ENCODE assay signal across 19 cellular contexts in the genomic region with DNA sequence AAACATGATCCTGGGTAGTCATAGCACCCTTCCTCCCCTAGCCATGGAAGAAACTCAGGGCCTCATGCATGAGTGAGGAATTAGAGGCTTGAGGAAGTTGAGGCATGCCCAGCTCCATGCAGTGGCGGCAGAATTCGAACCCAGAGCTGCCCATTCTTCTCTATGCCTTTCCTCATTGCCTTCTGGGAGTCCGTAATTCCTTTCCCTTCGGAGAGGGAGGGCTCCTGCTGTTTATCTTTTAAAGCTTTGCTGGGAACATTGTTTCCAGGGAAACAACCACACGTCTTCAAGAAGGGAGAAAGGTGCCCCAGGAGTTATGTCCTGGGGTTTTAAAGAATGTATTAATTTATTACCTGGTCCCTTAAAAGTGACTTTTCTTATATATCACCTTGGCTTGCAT. TPM values are rescaled to one million over a fixed set of nuclear protein-coding genes. Genes with fewer than 3 reads are reported as not detected.
DNase-seq lines count a peak whose midpoint lies in the region; ATAC-seq and TF ChIP-seq lines count a peak whose summit lies in the region.
"Had no signal": no experiment of that assay in that cellular context is flagged by ENCODE, and none has a peak within 500 bp of the region (broad histone marks: within the 10 kb centered on the region; RNA-seq: fewer than 3 reads in every experiment).

No MANE protein-coding gene starts in this region.

- peaks cover 69% of the 10 kb centered on the region for H3K4me1 Mint-ChIP-seq in HFFc6 (ENCODE audit: low read depth)

- H3K4me3 Mint-ChIP-seq in HFFc6 = no peak overlapping the region
- H3K4me3 Mint-ChIP-seq: activated CD8-positive, alpha-beta T cell treated with anti-CD3 and anti-CD28 coated beads, Interleukin-2, amount 10 ng/mL, durations not matched to agents 7 days and 5 days; activated T-cell treated with anti-CD3 and anti-CD28 coated beads, Interleukin-2, amount 50 U/mL, for 24 hours; natural killer cell treated with Interleukin-12 subunit alpha and Interleukin-12 subunit beta and Interleukin-15 and Interleukin-18, amount 100 ng/mL, for 72 hours had no signal

- peak overlapping the region in 3 of 4 donors; percentile 8 to 39 (median 11) for H3K4me3 ChIP-seq in esophagus muscularis mucosa
- H3K4me3 ChIP-seq in muscle layer of duodenum (ENCODE audit: low read depth in 1 of 2, low read length in 2 of 2) = peak overlapping the region in 1 of 2 donors; percentile 52
- H3K4me3 ChIP-seq in tibial artery = no peak overlapping the region
- H3K4me3 ChIP-seq: left lung had no signal

- H3K9me3 ChIP-seq in esophagus muscularis mucosa (no peaks in the 10 kb centered on the region), muscle layer of duodenum (ENCODE audit: control insufficient read depth in 1 of 2, low read length in 2 of 2) (no peaks in the 10 kb centered on the region), tibial artery (no peaks in the 10 kb centered on the region)
- H3K9me3 ChIP-seq: left lung had no signal

- no peak for TF ChIP-seq POLR2A in esophagus muscularis mucosa (IDR thresholded peaks at IDR 0.05; ENCODE audit: low read depth)

- no peak for TF ChIP-seq CTCF in HFFc6 (IDR thresholded peaks at IDR 0.05)
- no peak for TF ChIP-seq CTCF in esophagus muscularis mucosa (IDR thresholded peaks at IDR 0.05)
- no peak for TF ChIP-seq CTCF in tibial artery (IDR thresholded peaks at IDR 0.05)

- no peak for DNase-seq in HFFc6
- no peak for DNase-seq in esophagus muscularis mucosa (ENCODE audit: extremely low spot score)
- DNase-seq in tibial artery = no peak
- DNase-seq in midbrain (lab: John Stamatoyannopoulos, UW) = no peak
- DNase-seq in DMS79 (lab: John Stamatoyannopoulos, UW) = no peak
- no peak for DNase-seq in NCI-H1417 treated with DMSO at 0.1 percent for 48 hours (lab: John Stamatoyannopoulos, UW)
- DNase-seq: activated CD4-positive, CD25-positive, alpha-beta regulatory T cell treated with anti-CD3 and anti-CD28 coated beads, Interleukin-2, amount 50 U/mL, for 72 hours; activated CD8-positive, alpha-beta T cell treated with anti-CD3 and anti-CD28 coated beads, Interleukin-2, amount 10 ng/mL, durations not matched to agents 7 days and 5 days; activated naive CD4-positive, alpha-beta T cell; activated T-cell treated with anti-CD3 and anti-CD28 coated beads, Interleukin-2, amount 50 U/mL, for 24 hours; left lung; NCI-H524; posterior cingulate gyrus; small intestine; stimulated activated CD4-positive, alpha-beta T cell treated with anti-CD3 and anti-CD28 coated beads, Interleukin-2, amount 100 ng/mL, for 48 hours; stimulated activated naive CD8-positive, alpha-beta T cell treated with anti-CD3 and anti-CD28 coated beads, Interleukin-15, Interleukin-2, amounts not matched to agents 100 U/mL and 50 U/mL, for 24 hours had no signal

- ATAC-seq in GM18517 (IDR thresholded peaks at IDR 0.05; ENCODE audit: unreplicated experiment) = no peak
- ATAC-seq: activated CD8-positive, alpha-beta T cell treated with anti-CD3 and anti-CD28 coated beads, Interleukin-2, amount 10 ng/mL, durations not matched to agents 7 days and 5 days; natural killer cell treated with Interleukin-12 subunit alpha and Interleukin-12 subunit beta and Interleukin-15 and Interleukin-18, amount 100 ng/mL, for 72 hours; stimulated activated naive CD8-positive, alpha-beta T cell treated with anti-CD3 and anti-CD28 coated beads, Interleukin-15, Interleukin-2, amounts not matched to agents 100 U/mL and 50 U/mL, for 24 hours had no signal

- WGBS in esophagus muscularis mucosa = 63% methylated on average over 5 of the region's 5 CpGs

- H3K27ac ChIP-seq in esophagus muscularis mucosa (replicated peaks in 1 of 4) (peak overlapping the region; percentile 94 to 97 (median 96)), muscle layer of duodenum (ENCODE audit: low read length) (peak overlapping the region; percentile 96), tibial artery (peak overlapping the region; percentile 74 to 85)

- H3K36me3 ChIP-seq in esophagus muscularis mucosa (peaks cover 4 to 14% (median 9%) of the 10 kb centered on the region in 4 donors), muscle layer of duodenum (ENCODE audit: control insufficient read depth in 1 of 2, insufficient read depth in 2 of 2, low read length in 2 of 2) (peaks cover 0 to 10% of the 10 kb centered on the region in 2 donors), tibial artery (no peaks in the 10 kb centered on the region)
- H3K36me3 ChIP-seq: left lung had no signal

- peak overlapping the region; percentile 92 for H3K27ac Mint-ChIP-seq in HFFc6
- H3K27ac Mint-ChIP-seq: activated CD8-positive, alpha-beta T cell treated with anti-CD3 and anti-CD28 coated beads, Interleukin-2, amount 10 ng/mL, durations not matched to agents 7 days and 5 days; activated T-cell treated with anti-CD3 and anti-CD28 coated beads, Interleukin-2, amount 50 U/mL, for 24 hours; natural killer cell treated with Interleukin-12 subunit alpha and Interleukin-12 subunit beta and Interleukin-15 and Interleukin-18, amount 100 ng/mL, for 72 hours had no signal

- peaks cover 2% of the 10 kb centered on the region for H3K36me3 Mint-ChIP-seq in HFFc6 (ENCODE audit: low read depth)
- H3K36me3 Mint-ChIP-seq: natural killer cell treated with Interleukin-12 subunit alpha and Interleukin-12 subunit beta and Interleukin-15 and Interleukin-18, amount 100 ng/mL, for 72 hours had no signal

- H3K9me3 Mint-ChIP-seq in HFFc6 = no peaks in the 10 kb centered on the region
- H3K9me3 Mint-ChIP-seq: activated T-cell treated with anti-CD3 and anti-CD28 coated beads, Interleukin-2, amount 50 U/mL, for 24 hours; natural killer cell treated with Interleukin-12 subunit alpha and Interleukin-12 subunit beta and Interleukin-15 and Interleukin-18, amount 100 ng/mL, for 72 hours had no signal

- H3K27me3 ChIP-seq in esophagus muscularis mucosa = no peaks in the 10 kb centered on the region
- no peaks in the 10 kb centered on the region for H3K27me3 ChIP-seq in muscle layer of duodenum (ENCODE audit: low read depth, low read length)
- H3K27me3 ChIP-seq in tibial artery = peaks cover 0 to 6% of the 10 kb centered on the region in 2 donors

- no peak for TF ChIP-seq EP300 in esophagus muscularis mucosa (IDR thresholded peaks at IDR 0.05)

- intact Hi-C loops in esophagus muscularis mucosa (cut with DNase I) (no loop called here), tibial artery (cut with DNase I; ENCODE audit: low total_unique reads) (no loop called here)

- H3K27me3 Mint-ChIP-seq in HFFc6 (ENCODE audit: insufficient read depth) = peaks cover 2% of the 10 kb centered on the region

- peaks cover 43 to 99% (median 97%) of the 10 kb centered on the region in 4 donors for H3K4me1 ChIP-seq in esophagus muscularis mucosa
- H3K4me1 ChIP-seq in muscle layer of duodenum (ENCODE audit: control insufficient read depth in 1 of 2, insufficient read depth in 2 of 2, low read length in 2 of 2) = peaks cover 4 to 41% of the 10 kb centered on the region in 2 donors
- peaks cover 0 to 60% (median 10%) of the 10 kb centered on the region in 4 donors for H3K4me1 ChIP-seq in tibial artery

RNA-seq across cellular contexts. Expression of gene CRISPLD2, which starts 8.5 kb away (rescaled TPM):
- total RNA-seq in HFFc6 (2021; fragmentation: NEBNext Ultra II Directional; extraction: Animal tissue kit (Norgen Biotek cat#: 25700)) = 10 to 100 TPM; 12.2 to 15.5 (median 13.6) TPM
- 100 to 1,000 TPM; 230 to 568 (median 289) TPM for total RNA-seq in esophagus muscularis mucosa
- total RNA-seq: activated CD8-positive, alpha-beta T cell treated with anti-CD3 and anti-CD28 coated beads, Interleukin-2, amount 10 ng/mL, durations not matched to agents 7 days and 5 days had no signal

Comparison
In these comparisons a context has a peak if more than half of its experiments do, and no peak if none do; other contexts are left out.
1. H3K4me3 ChIP-seq: peak in esophagus muscularis mucosa (3 of 4); none in tibial artery (0 of 2).
2. RNA of gene CRISPLD2, which starts 8.5 kb away (total RNA-seq): 230 to 568 TPM in esophagus muscularis mucosa; 12.2 to 15.5 TPM in HFFc6; every median in the first group is over 10 times any median in the second.
3. Peak in every context shown above with its lines, with median percentiles within 50 percentile points of each other: H3K27ac ChIP-seq.